Comparison of ENCODE assay signal across 30 cellular contexts in genomic region chr1:21598417-21598816, GRCh38.
"Had no signal": no experiment of that assay in that cellular context is flagged by ENCODE, and none has a peak within 500 bp of the region (broad histone marks: within the 10 kb centered on the region; RNA-seq: fewer than 3 reads in every experiment).

No MANE protein-coding gene starts in this region.

- H3K36me3 Mint-ChIP-seq: activated naive CD4-positive, alpha-beta T cell treated with anti-CD3 and anti-CD28 coated beads, Interleukin-2, amount 10 ng/mL, durations not matched to agents 7 days and 5 days; activated naive CD4-positive, alpha-beta T cell treated with anti-CD3 and anti-CD28 coated beads, Interleukin-2, amount 50 U/mL, for 72 hours; activated naive CD8-positive, alpha-beta T cell treated with anti-CD3 and anti-CD28 coated beads, Interleukin-2, amount 10 ng/mL, durations not matched to agents 7 days and 5 days; T-cell had no signal

- H3K27me3 ChIP-seq: dorsolateral prefrontal cortex had no signal

- H3K9me3 Mint-ChIP-seq: activated CD4-positive, alpha-beta memory T cell treated with anti-CD3 and anti-CD28 coated beads, Interleukin-2, amount 10 ng/mL, durations not matched to agents 7 days and 5 days; activated CD4-positive, alpha-beta T cell treated with anti-CD3 and anti-CD28 coated beads, Interleukin-2, amount 10 ng/mL, durations not matched to agents 24 days and 14 days; activated naive CD4-positive, alpha-beta T cell treated with anti-CD3 and anti-CD28 coated beads, Interleukin-2, amount 10 ng/mL, durations not matched to agents 7 days and 5 days; activated naive CD4-positive, alpha-beta T cell treated with anti-CD3 and anti-CD28 coated beads, Interleukin-2, amount 50 U/mL, for 72 hours; activated naive CD8-positive, alpha-beta T cell treated with anti-CD3 and anti-CD28 coated beads, Interleukin-2, amount 10 ng/mL, durations not matched to agents 7 days and 5 days; activated T-cell treated with anti-CD3 and anti-CD28 coated beads, Interleukin-2, amount 50 U/mL, for 24 hours; activated T-cell treated with anti-CD3 and anti-CD28 coated beads, Interleukin-2, amount 50 U/mL, for 72 hours; central memory CD8-positive, alpha-beta T cell; dendritic cell treated with granulocyte-macrophage colony-stimulating factor and Interleukin-4, amounts not matched to agents 40 ng/mL and 50 ng/mL, for 4 days; endodermal cell; T-cell; T-helper 1 cell treated with Interleukin-12 subunit alpha and Interleukin-12 subunit beta and Interleukin-4 antibody, amounts not matched to agents 30 μg/mL and 1 μg/mL, for 36 hours had no signal

- ATAC-seq: activated CD4-positive, alpha-beta T cell treated with anti-CD3 and anti-CD28 coated beads for 36 hours; activated naive CD4-positive, alpha-beta T cell treated with anti-CD3 and anti-CD28 coated beads, Interleukin-2, amount 50 U/mL, for 72 hours; activated T-cell treated with anti-CD3 and anti-CD28 coated beads, Interleukin-2, amount 50 U/mL, for 72 hours; esophagus mucosa; T-cell had no signal

- DNase-seq: activated CD4-positive, alpha-beta memory T cell treated with anti-CD3 and anti-CD28 coated beads, Interleukin-2, amount 10 ng/mL, durations not matched to agents 7 days and 5 days; activated CD4-positive, alpha-beta T cell treated with anti-CD3 and anti-CD28 coated beads for 36 hours; activated CD4-positive, alpha-beta T cell treated with anti-CD3 and anti-CD28 coated beads, Interleukin-2, amount 10 ng/mL, durations not matched to agents 24 days and 14 days; activated CD4-positive, CD25-positive, alpha-beta regulatory T cell; activated CD4-positive, CD25-positive, alpha-beta regulatory T cell treated with anti-CD3 and anti-CD28 coated beads, Interleukin-2, amount 50 U/mL, for 72 hours; activated CD8-positive, alpha-beta memory T cell treated with anti-CD3 and anti-CD28 coated beads, Interleukin-2, amount 50 U/mL, for 48 hours; activated gamma-delta T cell; activated naive CD4-positive, alpha-beta T cell; activated naive CD4-positive, alpha-beta T cell treated with anti-CD3 and anti-CD28 coated beads, Interleukin-2, amount 10 ng/mL, durations not matched to agents 7 days and 5 days; activated naive CD8-positive, alpha-beta T cell treated with anti-CD3 and anti-CD28 coated beads, Interleukin-2, amount 10 ng/mL, durations not matched to agents 7 days and 5 days; activated T-cell treated with anti-CD3 and anti-CD28 coated beads for 4 hours; activated T-cell treated with anti-CD3 and anti-CD28 coated beads, Interleukin-2, amount 50 U/mL, for 24 hours; activated T-cell treated with anti-CD3 and anti-CD28 coated beads, Interleukin-2, amount 50 U/mL, for 72 hours; amniotic stem cell; anterior cingulate cortex; brain microvascular endothelial cell; dorsolateral prefrontal cortex; effector memory CD4-positive, alpha-beta T cell; endodermal cell; foreskin fibroblast; T-cell had no signal

- H3K4me3 Mint-ChIP-seq: activated CD4-positive, alpha-beta memory T cell treated with anti-CD3 and anti-CD28 coated beads, Interleukin-2, amount 10 ng/mL, durations not matched to agents 7 days and 5 days; activated CD4-positive, alpha-beta T cell treated with anti-CD3 and anti-CD28 coated beads for 36 hours; activated CD4-positive, alpha-beta T cell treated with anti-CD3 and anti-CD28 coated beads, Interleukin-2, amount 10 ng/mL, durations not matched to agents 24 days and 14 days; activated naive CD4-positive, alpha-beta T cell treated with anti-CD3 and anti-CD28 coated beads, Interleukin-2, amount 10 ng/mL, durations not matched to agents 7 days and 5 days; activated naive CD8-positive, alpha-beta T cell treated with anti-CD3 and anti-CD28 coated beads, Interleukin-2, amount 10 ng/mL, durations not matched to agents 7 days and 5 days; activated T-cell treated with anti-CD3 and anti-CD28 coated beads, Interleukin-2, amount 50 U/mL, for 24 hours; activated T-cell treated with anti-CD3 and anti-CD28 coated beads, Interleukin-2, amount 50 U/mL, for 72 hours; central memory CD8-positive, alpha-beta T cell; dendritic cell treated with granulocyte-macrophage colony-stimulating factor and Interleukin-4, amounts not matched to agents 40 ng/mL and 50 ng/mL, for 4 days; endodermal cell; T-cell; T-helper 1 cell treated with Interleukin-12 subunit alpha and Interleukin-12 subunit beta and Interleukin-4 antibody, amounts not matched to agents 30 μg/mL and 1 μg/mL, for 36 hours had no signal

- H3K27me3 Mint-ChIP-seq: activated CD4-positive, alpha-beta memory T cell treated with anti-CD3 and anti-CD28 coated beads, Interleukin-2, amount 10 ng/mL, durations not matched to agents 7 days and 5 days; activated CD4-positive, alpha-beta T cell treated with anti-CD3 and anti-CD28 coated beads for 36 hours; activated CD4-positive, alpha-beta T cell treated with anti-CD3 and anti-CD28 coated beads, Interleukin-2, amount 10 ng/mL, durations not matched to agents 24 days and 14 days; activated naive CD4-positive, alpha-beta T cell treated with anti-CD3 and anti-CD28 coated beads, Interleukin-2, amount 10 ng/mL, durations not matched to agents 7 days and 5 days; activated naive CD8-positive, alpha-beta T cell treated with anti-CD3 and anti-CD28 coated beads, Interleukin-2, amount 10 ng/mL, durations not matched to agents 7 days and 5 days had no signal

- H3K4me1 Mint-ChIP-seq: activated CD4-positive, alpha-beta memory T cell treated with anti-CD3 and anti-CD28 coated beads, Interleukin-2, amount 10 ng/mL, durations not matched to agents 7 days and 5 days; activated CD4-positive, alpha-beta T cell treated with anti-CD3 and anti-CD28 coated beads for 36 hours; activated CD4-positive, alpha-beta T cell treated with anti-CD3 and anti-CD28 coated beads, Interleukin-2, amount 10 ng/mL, durations not matched to agents 24 days and 14 days; activated naive CD4-positive, alpha-beta T cell treated with anti-CD3 and anti-CD28 coated beads, Interleukin-2, amount 10 ng/mL, durations not matched to agents 7 days and 5 days; activated naive CD8-positive, alpha-beta T cell treated with anti-CD3 and anti-CD28 coated beads, Interleukin-2, amount 10 ng/mL, durations not matched to agents 7 days and 5 days; central memory CD8-positive, alpha-beta T cell; T-cell had no signal

- H3K27ac ChIP-seq: brain microvascular endothelial cell, coronary artery had no signal

- H3K36me3 ChIP-seq: brain microvascular endothelial cell had no signal

- H3K4me3 ChIP-seq: coronary artery, dorsolateral prefrontal cortex had no signal

- FAIRE-seq: astrocyte, bronchial epithelial cell, frontal cortex had no signal

- H3K27ac Mint-ChIP-seq: activated CD4-positive, alpha-beta memory T cell treated with anti-CD3 and anti-CD28 coated beads, Interleukin-2, amount 10 ng/mL, durations not matched to agents 7 days and 5 days; activated CD4-positive, alpha-beta T cell treated with anti-CD3 and anti-CD28 coated beads for 36 hours; activated CD4-positive, alpha-beta T cell treated with anti-CD3 and anti-CD28 coated beads, Interleukin-2, amount 10 ng/mL, durations not matched to agents 24 days and 14 days; activated naive CD4-positive, alpha-beta T cell treated with anti-CD3 and anti-CD28 coated beads, Interleukin-2, amount 10 ng/mL, durations not matched to agents 7 days and 5 days; activated naive CD8-positive, alpha-beta T cell treated with anti-CD3 and anti-CD28 coated beads, Interleukin-2, amount 10 ng/mL, durations not matched to agents 7 days and 5 days; activated T-cell treated with anti-CD3 and anti-CD28 coated beads, Interleukin-2, amount 50 U/mL, for 24 hours; activated T-cell treated with anti-CD3 and anti-CD28 coated beads, Interleukin-2, amount 50 U/mL, for 72 hours; dendritic cell treated with granulocyte-macrophage colony-stimulating factor and Interleukin-4, amounts not matched to agents 40 ng/mL and 50 ng/mL, for 4 days; T-cell; T-helper 1 cell treated with Interleukin-12 subunit alpha and Interleukin-12 subunit beta and Interleukin-4 antibody, amounts not matched to agents 30 μg/mL and 1 μg/mL, for 36 hours had no signal
